1 cellular context compared by ENCODE assay signal in genomic region chr6:34656378-34657036, GRCh38.
TF ChIP-seq lines count a peak whose summit lies in the region.

No MANE protein-coding gene starts in this region.

TF ChIP-seq in HEK293, 187 proteins besides CTCF, POLR2A, EP300 and RAD21 (continued from another document and continues in another):
- TF ChIP-seq ZNF513 (tag by site-specific recombination; IDR thresholded peaks at IDR 0.05) (no peak), SP2 (tag by site-specific recombination; IDR thresholded peaks at IDR 0.05) (0 out of 2 replicates have a peak, but pooled peaks have one; percentile 7), ZNF555 (tag by site-specific recombination; conservative IDR thresholded peaks at IDR 0.05) (no peak), ZBTB17 (tag by site-specific recombination; IDR thresholded peaks at IDR 0.05) (peak; percentile 84), ZNF580 (tag by site-specific recombination; IDR thresholded peaks at IDR 0.05) (peak; percentile 66; the same call in 1 of the 2 replicates), SP3 (tag by site-specific recombination; IDR thresholded peaks at IDR 0.05) (peak; percentile 41; the same call in 1 of the 2 replicates), ZNF394 (tag by site-specific recombination; IDR thresholded peaks at IDR 0.05; ENCODE audit: borderline replicate concordance) (peak; percentile 81; the same call in 1 of the 2 replicates), ELK4 (IDR thresholded peaks at IDR 0.05; ENCODE audit: borderline replicate concordance, low read depth, low read length) (no peak), ZNF202 (tag by site-specific recombination; IDR thresholded peaks at IDR 0.05; ENCODE audit: borderline replicate concordance) (no peak), ZNF704 (tag by site-specific recombination; IDR thresholded peaks at IDR 0.05) (no peak), ZBTB10 (tag by site-specific recombination; IDR thresholded peaks at IDR 0.05) (no peak; the same call in 1 of the 2 replicates), ZNF571 (tag by site-specific recombination; IDR thresholded peaks at IDR 0.05) (no peak), ZNF660 (tag by site-specific recombination; IDR thresholded peaks at IDR 0.05) (peak; percentile 95), ZNF48 (tag by site-specific recombination; IDR thresholded peaks at IDR 0.05) (no peak), KLF17 (tag by site-specific recombination; IDR thresholded peaks at IDR 0.05) (0 out of 2 replicates have a peak, but pooled peaks have one; percentile 51), IKZF3 (tag by site-specific recombination; IDR thresholded peaks at IDR 0.05) (peak; percentile 87), ZNF324 (tag by site-specific recombination; IDR thresholded peaks at IDR 0.05) (peak; percentile 77; the same call in 1 of the 2 replicates), GLIS2 (tag by site-specific recombination; IDR thresholded peaks at IDR 0.05) (no peak), ZSCAN16 (tag by site-specific recombination; IDR thresholded peaks at IDR 0.05) (no peak), KLF8 (tag by site-specific recombination; IDR thresholded peaks at IDR 0.05) (peak; percentile 85), ZNF350 (tag by site-specific recombination; IDR thresholded peaks at IDR 0.05) (no peak), ZNF837 (tag by site-specific recombination; IDR thresholded peaks at IDR 0.05) (no peak), ZNF223 (tag by site-specific recombination; IDR thresholded peaks at IDR 0.05) (no peak), BCL11A (tag by site-specific recombination; IDR thresholded peaks at IDR 0.05; ENCODE audit: low read depth) (peak; percentile 94; the same call in 1 of the 2 replicates), GFI1B (tag by site-specific recombination; IDR thresholded peaks at IDR 0.05) (peak; percentile 16; the same call in 1 of the 2 replicates), ZNF248 (tag by site-specific recombination; IDR thresholded peaks at IDR 0.05) (no peak), ZEB2 (tag by site-specific recombination; IDR thresholded peaks at IDR 0.05) (peak; percentile 98), ZNF146 (tag by site-specific recombination; IDR thresholded peaks at IDR 0.05) (no peak), ZNF366 (tag by site-specific recombination; conservative IDR thresholded peaks at IDR 0.05) (peak; percentile 96), GLI4 (tag by site-specific recombination; IDR thresholded peaks at IDR 0.05) (no peak), ZNF747 (tag by site-specific recombination; IDR thresholded peaks at IDR 0.05) (no peak), ZNF843 (tag by site-specific recombination; IDR thresholded peaks at IDR 0.05) (peak; percentile 96), ZNF416 (tag by site-specific recombination; IDR thresholded peaks at IDR 0.05) (no peak), INSM2 (tag by site-specific recombination; IDR thresholded peaks at IDR 0.05) (peak; percentile 99), ZNF302 (tag by site-specific recombination; IDR thresholded peaks at IDR 0.05; ENCODE audit: low read depth) (no peak), ZSCAN23 (tag by site-specific recombination; IDR thresholded peaks at IDR 0.05) (peak; percentile 89)
- TF ChIP-seq, protein P1, sequence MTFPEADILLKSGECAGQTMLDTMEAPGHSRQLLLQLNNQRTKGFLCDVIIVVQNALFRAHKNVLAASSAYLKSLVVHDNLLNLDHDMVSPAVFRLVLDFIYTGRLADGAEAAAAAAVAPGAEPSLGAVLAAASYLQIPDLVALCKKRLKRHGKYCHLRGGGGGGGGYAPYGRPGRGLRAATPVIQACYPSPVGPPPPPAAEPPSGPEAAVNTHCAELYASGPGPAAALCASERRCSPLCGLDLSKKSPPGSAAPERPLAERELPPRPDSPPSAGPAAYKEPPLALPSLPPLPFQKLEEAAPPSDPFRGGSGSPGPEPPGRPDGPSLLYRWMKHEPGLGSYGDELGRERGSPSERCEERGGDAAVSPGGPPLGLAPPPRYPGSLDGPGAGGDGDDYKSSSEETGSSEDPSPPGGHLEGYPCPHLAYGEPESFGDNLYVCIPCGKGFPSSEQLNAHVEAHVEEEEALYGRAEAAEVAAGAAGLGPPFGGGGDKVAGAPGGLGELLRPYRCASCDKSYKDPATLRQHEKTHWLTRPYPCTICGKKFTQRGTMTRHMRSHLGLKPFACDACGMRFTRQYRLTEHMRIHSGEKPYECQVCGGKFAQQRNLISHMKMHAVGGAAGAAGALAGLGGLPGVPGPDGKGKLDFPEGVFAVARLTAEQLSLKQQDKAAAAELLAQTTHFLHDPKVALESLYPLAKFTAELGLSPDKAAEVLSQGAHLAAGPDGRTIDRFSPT (tag by site-specific recombination; IDR thresholded peaks at IDR 0.05) = peak; percentile 50; the same call in 1 of the 2 replicates
- TF ChIP-seq, protein P2, sequence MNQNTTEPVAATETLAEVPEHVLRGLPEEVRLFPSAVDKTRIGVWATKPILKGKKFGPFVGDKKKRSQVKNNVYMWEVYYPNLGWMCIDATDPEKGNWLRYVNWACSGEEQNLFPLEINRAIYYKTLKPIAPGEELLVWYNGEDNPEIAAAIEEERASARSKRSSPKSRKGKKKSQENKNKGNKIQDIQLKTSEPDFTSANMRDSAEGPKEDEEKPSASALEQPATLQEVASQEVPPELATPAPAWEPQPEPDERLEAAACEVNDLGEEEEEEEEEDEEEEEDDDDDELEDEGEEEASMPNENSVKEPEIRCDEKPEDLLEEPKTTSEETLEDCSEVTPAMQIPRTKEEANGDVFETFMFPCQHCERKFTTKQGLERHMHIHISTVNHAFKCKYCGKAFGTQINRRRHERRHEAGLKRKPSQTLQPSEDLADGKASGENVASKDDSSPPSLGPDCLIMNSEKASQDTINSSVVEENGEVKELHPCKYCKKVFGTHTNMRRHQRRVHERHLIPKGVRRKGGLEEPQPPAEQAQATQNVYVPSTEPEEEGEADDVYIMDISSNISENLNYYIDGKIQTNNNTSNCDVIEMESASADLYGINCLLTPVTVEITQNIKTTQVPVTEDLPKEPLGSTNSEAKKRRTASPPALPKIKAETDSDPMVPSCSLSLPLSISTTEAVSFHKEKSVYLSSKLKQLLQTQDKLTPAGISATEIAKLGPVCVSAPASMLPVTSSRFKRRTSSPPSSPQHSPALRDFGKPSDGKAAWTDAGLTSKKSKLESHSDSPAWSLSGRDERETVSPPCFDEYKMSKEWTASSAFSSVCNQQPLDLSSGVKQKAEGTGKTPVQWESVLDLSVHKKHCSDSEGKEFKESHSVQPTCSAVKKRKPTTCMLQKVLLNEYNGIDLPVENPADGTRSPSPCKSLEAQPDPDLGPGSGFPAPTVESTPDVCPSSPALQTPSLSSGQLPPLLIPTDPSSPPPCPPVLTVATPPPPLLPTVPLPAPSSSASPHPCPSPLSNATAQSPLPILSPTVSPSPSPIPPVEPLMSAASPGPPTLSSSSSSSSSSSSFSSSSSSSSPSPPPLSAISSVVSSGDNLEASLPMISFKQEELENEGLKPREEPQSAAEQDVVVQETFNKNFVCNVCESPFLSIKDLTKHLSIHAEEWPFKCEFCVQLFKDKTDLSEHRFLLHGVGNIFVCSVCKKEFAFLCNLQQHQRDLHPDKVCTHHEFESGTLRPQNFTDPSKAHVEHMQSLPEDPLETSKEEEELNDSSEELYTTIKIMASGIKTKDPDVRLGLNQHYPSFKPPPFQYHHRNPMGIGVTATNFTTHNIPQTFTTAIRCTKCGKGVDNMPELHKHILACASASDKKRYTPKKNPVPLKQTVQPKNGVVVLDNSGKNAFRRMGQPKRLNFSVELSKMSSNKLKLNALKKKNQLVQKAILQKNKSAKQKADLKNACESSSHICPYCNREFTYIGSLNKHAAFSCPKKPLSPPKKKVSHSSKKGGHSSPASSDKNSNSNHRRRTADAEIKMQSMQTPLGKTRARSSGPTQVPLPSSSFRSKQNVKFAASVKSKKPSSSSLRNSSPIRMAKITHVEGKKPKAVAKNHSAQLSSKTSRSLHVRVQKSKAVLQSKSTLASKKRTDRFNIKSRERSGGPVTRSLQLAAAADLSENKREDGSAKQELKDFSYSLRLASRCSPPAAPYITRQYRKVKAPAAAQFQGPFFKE (tag by site-specific recombination; IDR thresholded peaks at IDR 0.05; ENCODE audit: borderline replicate concordance) = no peak
- TF ChIP-seq, protein P3, sequence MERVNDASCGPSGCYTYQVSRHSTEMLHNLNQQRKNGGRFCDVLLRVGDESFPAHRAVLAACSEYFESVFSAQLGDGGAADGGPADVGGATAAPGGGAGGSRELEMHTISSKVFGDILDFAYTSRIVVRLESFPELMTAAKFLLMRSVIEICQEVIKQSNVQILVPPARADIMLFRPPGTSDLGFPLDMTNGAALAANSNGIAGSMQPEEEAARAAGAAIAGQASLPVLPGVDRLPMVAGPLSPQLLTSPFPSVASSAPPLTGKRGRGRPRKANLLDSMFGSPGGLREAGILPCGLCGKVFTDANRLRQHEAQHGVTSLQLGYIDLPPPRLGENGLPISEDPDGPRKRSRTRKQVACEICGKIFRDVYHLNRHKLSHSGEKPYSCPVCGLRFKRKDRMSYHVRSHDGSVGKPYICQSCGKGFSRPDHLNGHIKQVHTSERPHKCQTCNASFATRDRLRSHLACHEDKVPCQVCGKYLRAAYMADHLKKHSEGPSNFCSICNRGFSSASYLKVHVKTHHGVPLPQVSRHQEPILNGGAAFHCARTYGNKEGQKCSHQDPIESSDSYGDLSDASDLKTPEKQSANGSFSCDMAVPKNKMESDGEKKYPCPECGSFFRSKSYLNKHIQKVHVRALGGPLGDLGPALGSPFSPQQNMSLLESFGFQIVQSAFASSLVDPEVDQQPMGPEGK (tag by site-specific recombination; IDR thresholded peaks at IDR 0.05) = peak; percentile 49; the same call in 1 of the 2 replicates
